Comparison of ENCODE assay signal across 1 cellular context in the genomic region with DNA sequence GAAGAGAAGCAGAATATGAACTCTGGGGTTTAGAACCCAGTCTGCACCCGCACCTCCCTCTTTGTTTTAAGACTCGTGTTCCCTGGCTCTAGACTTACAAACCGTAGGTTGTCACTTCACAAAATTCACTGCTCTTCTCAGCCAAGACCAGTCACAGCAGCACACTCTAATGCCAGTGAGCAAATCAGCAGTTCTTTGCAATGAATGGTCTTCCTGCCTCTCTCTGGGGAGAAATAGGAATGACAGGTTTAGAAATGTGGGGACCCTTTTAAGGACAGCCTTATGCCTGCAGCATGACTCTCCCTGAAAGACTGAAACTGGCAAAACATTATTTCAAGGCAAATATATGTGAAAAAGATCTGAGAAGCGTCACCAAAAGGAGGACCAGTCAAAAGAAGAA.
TF ChIP-seq lines count a peak whose summit lies in the region.

No MANE protein-coding gene starts in this region.

TF ChIP-seq in endothelial cell of umbilical vein, 7 proteins besides CTCF, POLR2A, EP300 and RAD21:
- no peak for TF ChIP-seq JUN (IDR thresholded peaks at IDR 0.05; ENCODE audit: borderline replicate concordance, insufficient read depth, insufficient read length, low read depth)
- no peak for TF ChIP-seq POLR2AphosphoS5 (IDR thresholded peaks at IDR 0.05; ENCODE audit: insufficient read depth, low read depth, low read length)
- no peak for TF ChIP-seq MYC (IDR thresholded peaks at IDR 0.05; ENCODE audit: low read depth, low read length)
- no peak for TF ChIP-seq GATA2 (IDR thresholded peaks at IDR 0.05; ENCODE audit: insufficient read depth, insufficient read length, low read depth, low read length)
- no peak for TF ChIP-seq FOS (IDR thresholded peaks at IDR 0.05; ENCODE audit: borderline replicate concordance, insufficient read depth, low read length)
- TF ChIP-seq EZH2 (IDR thresholded peaks at IDR 0.05; ENCODE audit: borderline replicate concordance, low read depth, low read length, severe bottlenecking) = no peak
- TF ChIP-seq, protein P1, sequence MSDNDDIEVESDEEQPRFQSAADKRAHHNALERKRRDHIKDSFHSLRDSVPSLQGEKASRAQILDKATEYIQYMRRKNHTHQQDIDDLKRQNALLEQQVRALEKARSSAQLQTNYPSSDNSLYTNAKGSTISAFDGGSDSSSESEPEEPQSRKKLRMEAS (IDR thresholded peaks at IDR 0.05; ENCODE audit: insufficient read depth, insufficient read length) = no peak
